In the genomic region with DNA sequence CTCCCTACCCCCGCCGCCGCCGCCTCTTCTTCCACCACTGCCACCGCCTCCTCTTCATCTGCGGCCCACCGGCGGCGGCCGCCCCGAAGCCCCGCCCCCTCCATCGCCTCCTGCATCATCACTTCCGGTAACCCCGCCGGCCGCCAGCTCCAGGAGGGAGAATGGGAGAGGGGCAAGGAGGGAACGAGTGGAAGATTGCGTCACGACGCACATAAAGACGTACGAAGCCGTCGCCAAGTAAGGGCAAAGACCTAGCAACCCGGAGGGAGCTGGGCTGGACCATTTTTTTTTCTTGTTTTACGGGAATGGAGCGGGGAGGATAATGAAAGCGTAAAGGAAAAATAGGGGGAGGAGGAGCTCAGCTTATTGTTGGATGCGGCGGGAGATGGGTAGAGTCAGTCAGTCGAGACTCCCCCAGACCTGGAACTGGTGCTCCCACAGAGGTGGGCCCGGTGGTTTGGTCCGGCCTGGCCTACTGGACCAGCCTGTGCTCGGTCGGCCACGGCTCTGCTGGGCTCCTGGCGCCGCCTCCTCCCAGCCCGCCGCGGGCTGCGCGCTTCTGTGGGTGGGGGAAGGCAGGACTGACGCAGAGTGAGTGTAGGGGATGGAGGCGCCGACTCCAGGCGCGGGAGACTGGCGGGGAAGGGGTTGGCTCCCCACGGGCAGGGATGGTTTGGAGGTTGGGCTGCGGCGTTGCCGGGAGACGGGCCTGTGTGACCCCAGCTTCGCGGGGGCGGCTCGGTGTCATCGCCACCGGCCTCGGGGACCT, we compare ENCODE assay signal across 8 cellular contexts. TPM values are rescaled to one million over a fixed set of nuclear protein-coding genes. Genes with fewer than 3 reads are reported as not detected.
A peak's percentile ranks its signal among the peaks of the same experiment; 100 is the strongest.
DNase-seq lines count a peak whose midpoint lies in the region; ATAC-seq and TF ChIP-seq lines count a peak whose summit lies in the region.

A gene with protein sequence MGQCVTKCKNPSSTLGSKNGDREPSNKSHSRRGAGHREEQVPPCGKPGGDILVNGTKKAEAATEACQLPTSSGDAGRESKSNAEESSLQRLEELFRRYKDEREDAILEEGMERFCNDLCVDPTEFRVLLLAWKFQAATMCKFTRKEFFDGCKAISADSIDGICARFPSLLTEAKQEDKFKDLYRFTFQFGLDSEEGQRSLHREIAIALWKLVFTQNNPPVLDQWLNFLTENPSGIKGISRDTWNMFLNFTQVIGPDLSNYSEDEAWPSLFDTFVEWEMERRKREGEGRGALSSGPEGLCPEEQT (minus strand): TSS at position 60 of the 769 bp plus-strand sequence. CDS start 37,820 bp downstream, outside the sequence.
Gene LYRM1 (plus strand): TSS at position 473 of the 769 bp plus-strand sequence. CDS start 14,785 bp downstream, outside the sequence.

- peak within 1 kb of the TSS; percentile 85 for H3K27ac ChIP-seq in HUES64 (ENCODE audit: low read depth, low read length)
- H3K27ac ChIP-seq in OCI-LY1 (ENCODE audit: low read depth, low read length, poor library complexity, severe bottlenecking) = peak within 1 kb of the TSS; percentile 74

- peak; percentile 66 for ATAC-seq in GM21390 (IDR thresholded peaks at IDR 0.05; ENCODE audit: unreplicated experiment)

- TF ChIP-seq CTCF in OCI-LY1 (IDR thresholded peaks at IDR 0.05; ENCODE audit: low read length) (no peak), endothelial cell (IDR thresholded peaks at IDR 0.05; ENCODE audit: unreplicated experiment) (no peak), mesothelial cell of epicardium (IDR thresholded peaks at IDR 0.05; ENCODE audit: unreplicated experiment) (no peak)

- H3K79me2 ChIP-seq in OCI-LY1 (ENCODE audit: insufficient read depth, low read length) = no peaks in the 10 kb centered on the region

- H3K4me3 Mint-ChIP-seq in endothelial cell (ENCODE audit: unreplicated experiment) = peak within 1 kb of the TSS; percentile 94
- peak within 1 kb of the TSS; percentile 83 for H3K4me3 Mint-ChIP-seq in mesothelial cell of epicardium

- H3K4me1 ChIP-seq in HUES64 (ENCODE audit: insufficient read depth, low read length) = peaks cover 22% of the 10 kb centered on the region
- H3K4me1 ChIP-seq in OCI-LY1 (ENCODE audit: insufficient read depth, low read length, severe bottlenecking) = peaks cover 46% of the 10 kb centered on the region

- H3K27me3 Mint-ChIP-seq in endothelial cell (ENCODE audit: unreplicated experiment) = peaks cover 6% of the 10 kb centered on the region
- no peaks in the 10 kb centered on the region for H3K27me3 Mint-ChIP-seq in mesothelial cell of epicardium (ENCODE audit: low read depth)

- H3K9ac ChIP-seq in HUES64 (ENCODE audit: low read depth, low read length) = peak within 1 kb of the TSS; percentile 98
- H3K9ac ChIP-seq in OCI-LY1 (ENCODE audit: low read length) = peak within 1 kb of the TSS; percentile 80

- H3F3A ChIP-seq in OCI-LY1 (ENCODE audit: insufficient read depth, low read length) = 0 out of 2 replicates have a peak, but pooled peaks cover 6% of the 10 kb centered on the region

- H3K36me3 ChIP-seq in HUES64 (ENCODE audit: insufficient read depth, low read length) (peaks cover 25% of the 10 kb centered on the region), OCI-LY1 (ENCODE audit: insufficient read depth, low read length) (peaks cover 20% of the 10 kb centered on the region)

- no peaks in the 10 kb centered on the region for H3K27me3 ChIP-seq in HUES64 (ENCODE audit: insufficient read depth, low read length)
- H3K27me3 ChIP-seq in OCI-LY1 (ENCODE audit: insufficient read depth, low read length) = no peaks in the 10 kb centered on the region

- peak within 1 kb of the TSS; percentile 64; the same call in 1 of the 2 replicates for H2AFZ ChIP-seq in OCI-LY1 (ENCODE audit: low read length)

- no peaks in the 10 kb centered on the region for H4K20me1 ChIP-seq in OCI-LY1 (ENCODE audit: insufficient read depth, low read length)

- WGBS in HUES64 = under 1% methylated on average over 55 of the region's 62 CpGs

- peak within 1 kb of the TSS; percentile 95 for H3K4me2 ChIP-seq in OCI-LY1 (ENCODE audit: low read length)

- H3K4me3 ChIP-seq in HUES64 (ENCODE audit: low read length) = peak within 1 kb of the TSS; percentile 91
- peak within 1 kb of the TSS; percentile 99 for H3K4me3 ChIP-seq in OCI-LY1 (ENCODE audit: low read depth, low read length, poor library complexity, severe bottlenecking)

- peak; percentile 96 for DNase-seq in COR-L47 (lab: John Stamatoyannopoulos, UW)
- DNase-seq in activated CD8-positive, alpha-beta memory T cell treated with anti-CD3 and anti-CD28 coated beads, Interleukin-2, amount 50 U/mL, for 4 hours = peak; percentile 87
- peak; percentile 94 for DNase-seq in endothelial cell (ENCODE audit: low spot score)
- peak; percentile 93 to 94 for DNase-seq in mesothelial cell of epicardium (ENCODE audit: low spot score in 2 of 2, unreplicated experiment in 2 of 2)
- DNase-seq in stimulated activated CD8-positive, alpha-beta memory T cell treated with anti-CD3 and anti-CD28 coated beads, Interleukin-15, amount 100 ng/mL, for 48 hours (ENCODE audit: low read depth in 2 of 2) = peak; percentile 91 to 93

- peaks cover 67% of the 10 kb centered on the region for H3K4me1 Mint-ChIP-seq in endothelial cell (ENCODE audit: unreplicated experiment)
- H3K4me1 Mint-ChIP-seq in mesothelial cell of epicardium = peaks cover 61% of the 10 kb centered on the region

- H3K9me3 ChIP-seq in HUES64 (ENCODE audit: insufficient read depth, low read depth, low read length) (no peaks in the 10 kb centered on the region), OCI-LY1 (ENCODE audit: low read length) (no peaks in the 10 kb centered on the region)

- H3K36me3 Mint-ChIP-seq in endothelial cell (ENCODE audit: low read depth, unreplicated experiment) = no peaks in the 10 kb centered on the region
- peaks cover 5% of the 10 kb centered on the region for H3K36me3 Mint-ChIP-seq in mesothelial cell of epicardium

- H3K9me2 ChIP-seq in OCI-LY1 (ENCODE audit: low read depth, low read length) = no peaks in the 10 kb centered on the region

- H3K9me3 Mint-ChIP-seq in endothelial cell (ENCODE audit: unreplicated experiment) (no peaks in the 10 kb centered on the region), mesothelial cell of epicardium (no peaks in the 10 kb centered on the region)

- H3K27ac Mint-ChIP-seq in endothelial cell (ENCODE audit: unreplicated experiment) (peak within 1 kb of the TSS; percentile 98), mesothelial cell of epicardium (peak within 1 kb of the TSS; percentile 98)

RNA-seq across cellular contexts. Expression of the first gene that starts in this region (rescaled TPM):
- polyA plus RNA-seq in HUES64 (2013, experiment 1 of 2) = 6.5 TPM
- polyA plus RNA-seq in HUES64 (2013, experiment 2 of 2) = 5.9 TPM
- total RNA-seq in endothelial cell (ENCODE audit: unreplicated experiment) = 17.2 TPM
- total RNA-seq in mesothelial cell of epicardium = 10.8 to 12.4 TPM (median 12.0 TPM) in 3 replicates

RNA-seq across cellular contexts. Expression of gene LYRM1, which starts in this region (rescaled TPM):
- polyA plus RNA-seq in HUES64 (2013, experiment 1 of 2) = 19.9 TPM
- polyA plus RNA-seq in HUES64 (2013, experiment 2 of 2) = 20.6 TPM
- total RNA-seq in endothelial cell (ENCODE audit: unreplicated experiment) (14.0 TPM), mesothelial cell of epicardium (14.7 to 16.0 TPM (median 15.9 TPM) in 3 replicates)

Comparison
In these comparisons a context has a peak if more than half of its experiments do, and no peak if none do; other contexts are left out.
1. Peak in every context shown above with its lines: DNase-seq, ATAC-seq, H3K4me3 ChIP-seq and H3K27ac ChIP-seq.